ENCODE assay signal across 38 cellular contexts in the genomic region with DNA sequence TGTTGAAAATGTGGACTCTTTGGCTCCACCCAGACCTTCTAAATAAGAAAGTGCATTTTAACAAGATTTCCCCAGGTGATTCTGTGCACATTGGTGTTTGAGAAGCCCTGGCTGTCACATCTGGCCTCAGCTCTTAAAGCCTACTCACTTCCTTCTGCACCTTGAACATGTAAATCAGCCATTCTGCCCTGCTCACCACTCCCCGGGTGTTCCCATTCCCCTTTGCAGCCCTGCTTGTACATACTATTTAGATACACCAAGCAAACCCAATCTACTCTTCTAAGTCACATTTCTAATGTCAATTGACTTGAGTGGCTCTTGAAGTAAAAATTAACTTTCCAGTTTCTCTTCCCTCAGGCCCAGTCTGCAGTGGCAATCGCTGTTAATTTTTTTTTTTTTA. TPM values are rescaled to one million over a fixed set of nuclear protein-coding genes. Genes with fewer than 3 reads are reported as not detected.
"Had no signal": no experiment of that assay in that cellular context is flagged by ENCODE, and none has a peak within 500 bp of the region (broad histone marks: within the 10 kb centered on the region; RNA-seq: fewer than 3 reads in every experiment).

No MANE protein-coding gene starts in this region.

- ATAC-seq: activated naive CD4-positive, alpha-beta T cell treated with anti-CD3 and anti-CD28 coated beads, Interleukin-2, amount 50 U/mL, for 72 hours; activated T-cell treated with anti-CD3 and anti-CD28 coated beads, Interleukin-2, amount 50 U/mL, for 4 hours; body of pancreas; PC-3; Right ventricle myocardium inferior; SK-N-SH treated with all-trans-retinoic acid at 6 μM for 48 hours; T-cell; T-helper 17 cell had no signal

- H3K36me3 ChIP-seq: adrenal gland, breast epithelium, MG63, Peyer's patch, WERI-Rb-1 had no signal

- H3K27me3 ChIP-seq: adrenal gland, body of pancreas, breast epithelium, MG63, Peyer's patch had no signal

- DNase-seq: activated CD4-positive, alpha-beta T cell treated with anti-CD3 and anti-CD28 coated beads, Interleukin-2, amount 10 ng/mL, durations not matched to agents 24 days and 14 days; activated CD4-positive, alpha-beta T cell treated with anti-CD3 and anti-CD28 coated beads, Interleukin-2, amount 50 U/mL, for 48 hours; activated CD8-positive, alpha-beta memory T cell treated with anti-CD3 and anti-CD28 coated beads, Interleukin-2, amount 50 U/mL, for 4 hours; activated gamma-delta T cell treated with Interleukin-2 at 50 U/mL for 16 hours; activated naive CD4-positive, alpha-beta T cell treated with anti-CD3 and anti-CD28 coated beads for 36 hours; activated T-cell treated with anti-CD3 and anti-CD28 coated beads for 4 hours; activated T-cell treated with anti-CD3 and anti-CD28 coated beads, Interleukin-2, amount 50 U/mL, for 4 hours; adrenal gland; body of pancreas; caudate nucleus; cerebellar nuclear complex; Kasumi-1; KBM-7; MG63; NCI-H1048; NCI-H1105 treated with DMSO at 0.1 percent for 48 hours; NCI-H1436; NCI-H1694; NCI-H1930; NCI-H2081 treated with DMSO at 0.1 percent for 48 hours; NCI-H2171; NCI-H2227 treated with DMSO at 0.1 percent for 48 hours; NCI-H446; NCI-H510A treated with DMSO at 0.1 percent for 48 hours; NK-92 treated with Interleukin-12 subunit alpha and Interleukin-12 subunit beta, amount 100 ng/mL, for 24 hours; PC-3; Peyer's patch; SIG-M5; T-cell; T-helper 17 cell; WERI-Rb-1 had no signal

- H3K9me3 ChIP-seq: adrenal gland, body of pancreas, breast epithelium, MG63, Peyer's patch had no signal

- H3K4me1 ChIP-seq: adrenal gland, breast epithelium, Peyer's patch had no signal

- FAIRE-seq: astrocyte had no signal

- H3K27ac ChIP-seq: adrenal gland, body of pancreas, breast epithelium, Peyer's patch, RWPE1, WERI-Rb-1 had no signal

- H3K4me3 ChIP-seq: adrenal gland, body of pancreas, breast epithelium, MG63, Peyer's patch had no signal

RNA-seq across cellular contexts. Expression of a gene that starts 13.1 kb away (rescaled TPM):
- total RNA-seq: activated CD4-positive, alpha-beta T cell treated with anti-CD3 and anti-CD28 coated beads, Interleukin-2, amount 10 ng/mL, durations not matched to agents 24 days and 14 days; activated naive CD4-positive, alpha-beta T cell treated with anti-CD3 and anti-CD28 coated beads for 36 hours; activated naive CD4-positive, alpha-beta T cell treated with anti-CD3 and anti-CD28 coated beads, Interleukin-2, amount 50 U/mL, for 72 hours; activated T-cell treated with anti-CD3 and anti-CD28 coated beads, Interleukin-2, amount 50 U/mL, for 4 hours; activated T-helper 1 cell treated with anti-CD3 and anti-CD28 coated beads, Interleukin-12 subunit alpha, Interleukin-12 subunit beta, Interleukin-2, Interleukin-4 antibody, amounts not matched to agents 30 ng/mL and 10 ng/mL and 1 ng/mL, durations not matched to agents 14 hours and 24 hours and 36 hours; astrocyte; body of pancreas; breast epithelium; Peyer's patch; T-cell; T-helper 17 cell had no signal
